In the genomic region with DNA sequence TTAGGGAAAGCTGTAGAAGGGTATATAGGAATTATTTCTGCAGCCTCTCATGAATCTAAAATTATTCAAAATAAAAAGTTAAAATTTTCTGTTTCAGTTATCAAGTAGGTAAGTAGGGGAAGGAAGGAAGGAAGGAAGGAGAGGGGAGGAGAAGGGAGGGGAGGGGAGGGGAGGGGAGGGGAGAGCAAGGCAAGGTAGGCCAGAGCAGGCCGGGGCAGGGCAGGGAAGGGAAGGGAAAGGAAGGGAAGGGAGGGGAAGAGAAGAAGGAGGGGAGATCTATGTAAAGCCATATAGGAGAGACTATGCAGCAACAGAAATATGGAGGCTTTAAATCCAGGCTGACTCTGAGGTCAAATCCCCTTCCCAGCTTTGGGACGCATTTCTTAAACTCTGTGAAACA, we compare ENCODE assay signal across 9 cellular contexts. TPM values are rescaled to one million over a fixed set of nuclear protein-coding genes. Genes with fewer than 3 reads are reported as not detected.
"Had no signal": no experiment of that assay in that cellular context is flagged by ENCODE, and none has a peak within 500 bp of the region (broad histone marks: within the 10 kb centered on the region; RNA-seq: fewer than 3 reads in every experiment).

No MANE protein-coding gene starts in this region.

- DNase-seq: GDM1, GF-D8 had no signal

- H3K4me3 ChIP-seq: GM12878 had no signal

- FAIRE-seq: G401.6, GM12878, GM12891, GM12892, GM18507, GM19239 had no signal

- ATAC-seq: GM12878 had no signal

RNA-seq across cellular contexts. Expression of gene BOC, which starts 38.3 kb away (rescaled TPM):
- total RNA-seq: G401, GM12878 had no signal
